ENCODE assay signal across 12 cellular contexts in the genomic region with DNA sequence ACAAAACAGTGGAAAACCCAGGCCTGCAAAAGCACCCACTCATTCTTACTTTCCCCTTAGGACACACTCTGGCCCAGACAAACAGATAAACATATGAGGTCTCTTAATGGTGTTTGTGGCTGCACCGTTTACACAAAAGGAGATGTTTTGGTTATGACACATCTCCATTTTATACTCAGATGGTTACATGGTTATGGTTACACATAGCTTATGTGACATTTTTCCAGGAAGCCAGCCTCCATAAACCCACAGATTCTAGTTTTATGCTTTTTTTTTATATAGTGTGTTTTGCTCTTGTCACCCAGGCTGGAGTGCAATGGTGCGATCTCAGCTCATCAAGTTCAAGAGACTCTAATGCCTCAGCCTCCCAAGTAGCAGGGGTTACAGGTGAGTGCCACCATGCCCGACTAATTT. TPM values are rescaled to one million over a fixed set of nuclear protein-coding genes. Genes with fewer than 3 reads are reported as not detected.
DNase-seq lines count a peak whose midpoint lies in the region; ATAC-seq, FAIRE-seq and TF ChIP-seq lines count a peak whose summit lies in the region.
"Had no signal": no experiment of that assay in that cellular context is flagged by ENCODE, and none has a peak within 500 bp of the region (broad histone marks: within the 10 kb centered on the region; RNA-seq: fewer than 3 reads in every experiment).

No MANE protein-coding gene starts in this region.

- H3K27ac Mint-ChIP-seq in activated CD4-positive, alpha-beta T cell treated with anti-CD3 and anti-CD28 coated beads for 36 hours, result peak overlapping the region; percentile 19

- H3K36me3 ChIP-seq in mammary epithelial cell (ENCODE audit: insufficient read depth, low read length) (no peaks in the 10 kb centered on the region), small intestine (ENCODE audit: control insufficient read depth in 2 of 2, insufficient read depth in 2 of 2, low read length in 2 of 2) (no peaks in the 10 kb centered on the region), tibial nerve (no peaks in the 10 kb centered on the region)

- H3K4me3 ChIP-seq in mammary epithelial cell (replicated peaks in 1 of 3; ENCODE audit: insufficient read depth in 1 of 3, low read depth in 2 of 3, low read length in 3 of 3) (no peak overlapping the region), small intestine (ENCODE audit: low read depth in 1 of 2, low read length in 2 of 2) (no peak overlapping the region), tibial nerve (no peak overlapping the region)

- TF ChIP-seq POLR2A in tibial nerve (IDR thresholded peaks at IDR 0.05), result no peak

- TF ChIP-seq CTCF in mammary epithelial cell (conservative IDR thresholded peaks at IDR 0.05 in 1 of 2, IDR thresholded peaks at IDR 0.05 in 1 of 2; ENCODE audit: extremely low read depth in 1 of 2, insufficient read depth in 1 of 2, low read depth in 1 of 2, low read length in 2 of 2), result no peak
- no peak for TF ChIP-seq CTCF in tibial nerve (IDR thresholded peaks at IDR 0.05)

- H3K36me3 Mint-ChIP-seq in activated CD4-positive, alpha-beta T cell treated with anti-CD3 and anti-CD28 coated beads for 36 hours (ENCODE audit: low read depth), result no peaks in the 10 kb centered on the region

- BruUV-seq in mammary epithelial cell (replicated peaks; lab: Mats Ljungman, UMichigan), result no TSS peak

- in situ Hi-C loops in mammary epithelial cell (cut with MboI; ENCODE audit: low sequenced_read_pairs in 2 of 2), result no loop called here

- WGBS in mammary epithelial cell (ENCODE audit: low coverage, missing lambda C conversion rate), result 79% methylated on average over 3 of the region's 3 CpGs
- 64 to 72% (median 65%) methylated on average over 3 of the region's 3 CpGs for WGBS in small intestine, 3 donors
- WGBS in tibial nerve, 2 donors, result 80 to 83% methylated on average over 3 of the region's 3 CpGs

- no peak for TF ChIP-seq EP300 in tibial nerve (IDR thresholded peaks at IDR 0.05)

- CTCF ChIA-PET in activated CD4-positive, alpha-beta T cell treated with anti-CD3 and anti-CD28 coated beads for 36 hours (lab: Charles Lee), result interaction anchor here (0.9 kb wide), 1 partner anchor 17 kb away, joined by 3 read pairs; no protein-coding TSS in a partner anchor
- CTCF ChIA-PET in mammary epithelial cell (lab: Charles Lee; ENCODE audit: low non-redundant PET), result no interaction called here

- no peak for FAIRE-seq in small intestine (lab: Jason Lieb, UNC)
- FAIRE-seq: A204.1, kidney had no signal

- H3K9me3 ChIP-seq in mammary epithelial cell (replicated peaks; ENCODE audit: insufficient read depth, low read length), result no peaks in the 10 kb centered on the region
- no peaks in the 10 kb centered on the region for H3K9me3 ChIP-seq in small intestine (ENCODE audit: control insufficient read depth, low read depth)
- H3K9me3 ChIP-seq in tibial nerve, result no peaks in the 10 kb centered on the region

- no peak overlapping the region for H3K4me3 Mint-ChIP-seq in activated CD4-positive, alpha-beta T cell treated with anti-CD3 and anti-CD28 coated beads for 36 hours

- peaks cover 47% of the 10 kb centered on the region for H3K4me1 Mint-ChIP-seq in activated CD4-positive, alpha-beta T cell treated with anti-CD3 and anti-CD28 coated beads for 36 hours

- H3K27me3 ChIP-seq in mammary epithelial cell (ENCODE audit: insufficient read depth, low read length), result peaks cover 2% of the 10 kb centered on the region
- H3K27me3 ChIP-seq in small intestine (ENCODE audit: control insufficient read depth in 2 of 2, insufficient read depth in 2 of 2, low read length in 2 of 2), result no peaks in the 10 kb centered on the region
- no peaks in the 10 kb centered on the region for H3K27me3 ChIP-seq in tibial nerve

- peak; percentile 86 for ATAC-seq in activated CD4-positive, alpha-beta T cell treated with anti-CD3 and anti-CD28 coated beads for 36 hours

- POLR2A ChIA-PET in activated CD4-positive, alpha-beta T cell treated with anti-CD3 and anti-CD28 coated beads for 36 hours (lab: Charles Lee), result interaction anchor here (0.6 to 2.0 kb wide), 6 partner anchors 11 to 1157 kb away, joined by 3 to 13 read pairs (median 5); no protein-coding TSS in a partner anchor

- H3K79me2 ChIP-seq in mammary epithelial cell (ENCODE audit: insufficient read depth, low read length), result no peaks in the 10 kb centered on the region

- H3K27me3 Mint-ChIP-seq in activated CD4-positive, alpha-beta T cell treated with anti-CD3 and anti-CD28 coated beads for 36 hours, result peaks cover 21% of the 10 kb centered on the region

- no peaks in the 10 kb centered on the region for H3K4me1 ChIP-seq in mammary epithelial cell (ENCODE audit: insufficient read depth, low read length)
- no peaks in the 10 kb centered on the region for H3K4me1 ChIP-seq in small intestine (ENCODE audit: control insufficient read depth in 2 of 2, insufficient read depth in 1 of 2, low read depth in 1 of 2, low read length in 1 of 2)
- no peaks in the 10 kb centered on the region for H3K4me1 ChIP-seq in tibial nerve

- peak; percentile 64 for DNase-seq in activated CD4-positive, alpha-beta T cell treated with anti-CD3 and anti-CD28 coated beads for 36 hours
- no peak for DNase-seq in activated CD4-positive, alpha-beta T cell treated with anti-CD3 and anti-CD28 coated beads for 1 hour
- peak; percentile 43 for DNase-seq in MV-4-11 (lab: John Stamatoyannopoulos, UW)
- peak; percentile 76 for DNase-seq in mammary epithelial cell
- DNase-seq in small intestine, result peak; percentile 15
- no peak for DNase-seq in dedifferentiated amniotic fluid mesenchymal stem cell (ENCODE audit: extremely low spot score)
- DNase-seq in tibial nerve (ENCODE audit: low spot score in 2 of 2), result no peak
- DNase-seq in COR-L47 (lab: John Stamatoyannopoulos, UW), result no peak
- DNase-seq: KG1, kidney, SW 1271 had no signal

- dilution Hi-C loops in mammary epithelial cell (cut with HindIII; ENCODE audit: low sequenced_read_pairs), result no loop called here

- intact Hi-C loops in activated CD4-positive, alpha-beta T cell treated with anti-CD3 and anti-CD28 coated beads for 36 hours (cut with DNase I, micrococcal nuclease), result loop anchor here (1.0 to 10.0 kb wide), 15 partner anchors 11 to 1703 kb away; partner anchors contain the start of genes CLEC2B (in 2 of the 2) and STYK1 (in 1 of the 2)
- intact Hi-C loops in mammary epithelial cell (cut with micrococcal nuclease), result loop anchor here (5.0 kb wide), 1 partner anchor 47 kb away; no protein-coding TSS in a partner anchor

- no peak overlapping the region for H3K4me2 ChIP-seq in mammary epithelial cell (ENCODE audit: insufficient read depth, low read depth, low read length)

- H3K27ac ChIP-seq in mammary epithelial cell (ENCODE audit: insufficient read depth, low read depth, low read length) (no peak overlapping the region), small intestine (ENCODE audit: low read depth in 1 of 2, low read length in 1 of 2) (no peak overlapping the region), tibial nerve (no peak overlapping the region)

- peaks cover 4% of the 10 kb centered on the region for H3K9me3 Mint-ChIP-seq in activated CD4-positive, alpha-beta T cell treated with anti-CD3 and anti-CD28 coated beads for 36 hours (ENCODE audit: low read depth)

- H3K9ac ChIP-seq in mammary epithelial cell (ENCODE audit: insufficient read depth, low read length), result no peak overlapping the region

- no peak overlapping the region for H2AFZ ChIP-seq in mammary epithelial cell (ENCODE audit: low read depth, low read length)

- no peaks in the 10 kb centered on the region for H4K20me1 ChIP-seq in mammary epithelial cell (ENCODE audit: insufficient read depth, low read length)

RNA-seq across cellular contexts. Expression of gene KLRD1, which starts 3.5 kb away (rescaled TPM):
- under 1 TPM; 0.05 to 0.28 TPM for total RNA-seq in activated CD4-positive, alpha-beta T cell treated with anti-CD3 and anti-CD28 coated beads for 36 hours
- total RNA-seq in mammary epithelial cell, result under 1 TPM in 1 of 2 donors, not detected in 1; 0.33 TPM
- polyA plus RNA-seq in mammary epithelial cell, result not detected
- polyA minus RNA-seq in mammary epithelial cell, result not detected
- 1 to 10 TPM in 2 of 3 donors, not detected in 1; 1.4 to 3.0 TPM for polyA plus RNA-seq in small intestine
- 1 to 10 TPM in 3 of 4 donors, under 1 TPM in 1; 0.90 to 2.4 (median 1.4) TPM for total RNA-seq in tibial nerve

Comparison
In these comparisons a context has a peak if more than half of its experiments do, and no peak if none do; other contexts are left out.
1. DNase-seq: peak in activated CD4-positive, alpha-beta T cell treated with anti-CD3 and anti-CD28 coated beads for 36 hours (single experiment), MV-4-11 (single experiment), mammary epithelial cell (single experiment) and small intestine (single experiment); none in activated CD4-positive, alpha-beta T cell treated with anti-CD3 and anti-CD28 coated beads for 1 hour (single experiment), dedifferentiated amniotic fluid mesenchymal stem cell (single experiment), tibial nerve (0 of 2) and COR-L47 (single experiment).